ENCODE assay signal across 9 cellular contexts in genomic region chr10:69338133-69338456, GRCh38. TPM values are rescaled to one million over a fixed set of nuclear protein-coding genes. Genes with fewer than 3 reads are reported as not detected.
DNase-seq lines count a peak whose midpoint lies in the region; ATAC-seq and TF ChIP-seq lines count a peak whose summit lies in the region.
"Had no signal": no experiment of that assay in that cellular context is flagged by ENCODE, and none has a peak within 500 bp of the region (broad histone marks: within the 10 kb centered on the region; RNA-seq: fewer than 3 reads in every experiment).

No MANE protein-coding gene starts in this region.

- H3K9me3 ChIP-seq in heart right ventricle (no peaks in the 10 kb centered on the region), sigmoid colon (no peaks in the 10 kb centered on the region), SJCRH30 (replicated peaks) (no peaks in the 10 kb centered on the region)

- H3K27ac ChIP-seq in heart right ventricle = peak overlapping the region; percentile 41 to 89 (median 70)
- H3K27ac ChIP-seq in sigmoid colon = peak overlapping the region; percentile 45 to 69 (median 62)
- no peak overlapping the region for H3K27ac ChIP-seq in SJCRH30

- 72 to 77% methylated on average over 8 of the region's 8 CpGs for WGBS in heart right ventricle, 2 donors
- WGBS in sigmoid colon, 2 donors = 91 to 95% methylated on average over 8 of the region's 8 CpGs

- H3K27me3 ChIP-seq in heart right ventricle (no peaks in the 10 kb centered on the region), sigmoid colon (no peaks in the 10 kb centered on the region), SJCRH30 (no peaks in the 10 kb centered on the region)

- H3K36me3 ChIP-seq in heart right ventricle (no peaks in the 10 kb centered on the region), sigmoid colon (no peaks in the 10 kb centered on the region), SJCRH30 (no peaks in the 10 kb centered on the region)

- peaks cover 43 to 100% (median 84%) of the 10 kb centered on the region in 9 donors for H3K4me1 ChIP-seq in heart right ventricle
- peaks cover 0 to 80% (median 65%) of the 10 kb centered on the region in 4 donors for H3K4me1 ChIP-seq in sigmoid colon
- H3K4me1 ChIP-seq in SJCRH30 = no peaks in the 10 kb centered on the region

- ATAC-seq in heart right ventricle (peak in 2 of 8 donors; percentile 1 to 2), GM21717 (IDR thresholded peaks at IDR 0.05; ENCODE audit: unreplicated experiment) (no peak), GM19328 (IDR thresholded peaks at IDR 0.05; ENCODE audit: unreplicated experiment) (no peak)

- peaks cover 0 to 2% (median 0%) of the 10 kb centered on the region in 3 donors for H3K27me3 Mint-ChIP-seq in CD14-positive monocyte (ENCODE audit: low read depth in 3 of 3)
- no peaks in the 10 kb centered on the region for H3K27me3 Mint-ChIP-seq in activated T-helper 2 cell treated with anti-CD3 and anti-CD28 coated beads, Interferon-gamma antibody, Interleukin-2, Interleukin-4, amounts not matched to agents 10 μg/mL and 5 μg/mL and 100 μg/mL, durations not matched to agents 14 hours and 24 hours and 36 hours (ENCODE audit: low read depth)

- peak overlapping the region; percentile 52 to 86 for H3K4me3 Mint-ChIP-seq in CD14-positive monocyte
- H3K4me3 Mint-ChIP-seq in activated T-helper 2 cell treated with anti-CD3 and anti-CD28 coated beads, Interferon-gamma antibody, Interleukin-2, Interleukin-4, amounts not matched to agents 10 μg/mL and 5 μg/mL and 100 μg/mL, durations not matched to agents 14 hours and 24 hours and 36 hours (ENCODE audit: low read depth) = no peak overlapping the region

- H3K4me3 ChIP-seq in heart right ventricle (no peak overlapping the region), sigmoid colon (no peak overlapping the region), SJCRH30 (no peak overlapping the region)

- intact Hi-C loops in CD14-positive monocyte (cut with micrococcal nuclease) = no loop called here
- intact Hi-C loops in activated T-helper 2 cell treated with anti-CD3 and anti-CD28 coated beads, Interferon-gamma antibody, Interleukin-2, Interleukin-4, amounts not matched to agents 10 μg/mL and 5 μg/mL and 100 μg/mL, durations not matched to agents 14 hours and 24 hours and 36 hours (cut with micrococcal nuclease) = no loop called here
- intact Hi-C loops in heart right ventricle (cut with DNase I) = loop anchor here in 1 of 10 donors (5.0 kb wide), 1 partner anchor 39 kb away; no protein-coding TSS in a partner anchor
- intact Hi-C loops in sigmoid colon (cut with DNase I) = no loop called here

- H3K4me1 Mint-ChIP-seq in CD14-positive monocyte = peaks cover 87% of the 10 kb centered on the region
- H3K4me1 Mint-ChIP-seq in activated T-helper 2 cell treated with anti-CD3 and anti-CD28 coated beads, Interferon-gamma antibody, Interleukin-2, Interleukin-4, amounts not matched to agents 10 μg/mL and 5 μg/mL and 100 μg/mL, durations not matched to agents 14 hours and 24 hours and 36 hours (ENCODE audit: low read depth) = peaks cover 52% of the 10 kb centered on the region

- TF ChIP-seq EP300 in sigmoid colon (IDR thresholded peaks at IDR 0.05) = no peak

- TF ChIP-seq POLR2A in sigmoid colon (IDR thresholded peaks at IDR 0.05) = no peak

- peak overlapping the region; percentile 93 to 96 (median 94) for H3K27ac Mint-ChIP-seq in CD14-positive monocyte
- peak overlapping the region; percentile 48 for H3K27ac Mint-ChIP-seq in activated T-helper 2 cell treated with anti-CD3 and anti-CD28 coated beads, Interferon-gamma antibody, Interleukin-2, Interleukin-4, amounts not matched to agents 10 μg/mL and 5 μg/mL and 100 μg/mL, durations not matched to agents 14 hours and 24 hours and 36 hours

- peaks cover 12 to 17% of the 10 kb centered on the region in 2 donors for H3K36me3 Mint-ChIP-seq in CD14-positive monocyte
- H3K36me3 Mint-ChIP-seq in activated T-helper 2 cell treated with anti-CD3 and anti-CD28 coated beads, Interferon-gamma antibody, Interleukin-2, Interleukin-4, amounts not matched to agents 10 μg/mL and 5 μg/mL and 100 μg/mL, durations not matched to agents 14 hours and 24 hours and 36 hours (ENCODE audit: low read depth) = peaks cover 20% of the 10 kb centered on the region

- no peaks in the 10 kb centered on the region for H3K9me3 Mint-ChIP-seq in CD14-positive monocyte
- H3K9me3 Mint-ChIP-seq in activated T-helper 2 cell treated with anti-CD3 and anti-CD28 coated beads, Interferon-gamma antibody, Interleukin-2, Interleukin-4, amounts not matched to agents 10 μg/mL and 5 μg/mL and 100 μg/mL, durations not matched to agents 14 hours and 24 hours and 36 hours = no peaks in the 10 kb centered on the region

- no peak for DNase-seq in CD14-positive monocyte (ENCODE audit: low spot score)
- no peak for DNase-seq in activated T-helper 2 cell treated with anti-CD3 and anti-CD28 coated beads, Interferon-gamma antibody, Interleukin-2, Interleukin-4, amounts not matched to agents 10 μg/mL and 5 μg/mL and 100 μg/mL, durations not matched to agents 14 hours and 24 hours and 36 hours (ENCODE audit: low spot score)
- no peak for DNase-seq in heart right ventricle
- no peak for DNase-seq in sigmoid colon
- no peak for DNase-seq in SJCRH30
- no peak for DNase-seq in NCI-H345 treated with DMSO at 0.1 percent for 48 hours (lab: John Stamatoyannopoulos, UW; ENCODE audit: unreplicated experiment)
- DNase-seq: activated naive CD4-positive, alpha-beta T cell treated with Interleukin-2 at 50 U/mL for 16 hours had no signal

- TF ChIP-seq CTCF in CD14-positive monocyte (IDR thresholded peaks at IDR 0.05) = no peak
- no peak for TF ChIP-seq CTCF in heart right ventricle (IDR thresholded peaks at IDR 0.05)
- TF ChIP-seq CTCF in sigmoid colon (IDR thresholded peaks at IDR 0.05) = no peak

RNA-seq across cellular contexts. Expression of gene HK1, which starts 59.8 kb away (rescaled TPM):
- polyA plus RNA-seq in CD14-positive monocyte = 100 to 1,000 TPM; 125 to 146 TPM
- total RNA-seq in activated T-helper 2 cell treated with anti-CD3 and anti-CD28 coated beads, Interferon-gamma antibody, Interleukin-2, Interleukin-4, amounts not matched to agents 10 μg/mL and 5 μg/mL and 100 μg/mL, durations not matched to agents 14 hours and 24 hours and 36 hours = 197 TPM in 2 replicates
- total RNA-seq in heart right ventricle = 100 to 1,000 TPM; 178 to 322 (median 239) TPM
- polyA plus RNA-seq in heart right ventricle = 100 to 1,000 TPM in 1 of 2 donors, 10 to 100 TPM in 1; 51.9 to 161 TPM
- 10 to 100 TPM; 60.7 to 74.9 (median 69.1) TPM for total RNA-seq in sigmoid colon
- 10 to 100 TPM; 23.4 to 65.8 (median 34.4) TPM for polyA plus RNA-seq in sigmoid colon
- total RNA-seq in SJCRH30 (2014; rRNA removed; shearing (Covaris generic)) = 35.2 and 36.6 TPM in 2 replicates
